ENCODE assay signal across 10 cellular contexts in genomic region chr2:196591004-196591403, GRCh38. TPM values are rescaled to one million over a fixed set of nuclear protein-coding genes. Genes with fewer than 3 reads are reported as not detected.
A peak's percentile ranks its signal among the peaks of the same experiment; 100 is the strongest.
DNase-seq lines count a peak whose midpoint lies in the region; ATAC-seq and TF ChIP-seq lines count a peak whose summit lies in the region.
"Had no signal": no experiment of that assay in that cellular context is flagged by ENCODE, and none has a peak within 500 bp of the region (broad histone marks: within the 10 kb centered on the region; RNA-seq: fewer than 3 reads in every experiment).

No MANE protein-coding gene starts in this region.

- no peak overlapping the region for H4K91ac ChIP-seq in IMR-90 (ENCODE audit: insufficient read depth, low read depth, low read length)
- H4K91ac ChIP-seq in trophoblast cell (ENCODE audit: low read depth, low read length) = no peak overlapping the region

- 90% methylated on average over 2 of the region's 8 CpGs; no CpG with 5 or more reads in 1 of the 2 experiments for WGBS in IMR-90 (ENCODE audit: extremely low coverage in 2 of 2, insufficient read length in 1 of 2), 2 experiments
- no CpG with 5 or more reads among the region's 8 CpGs for WGBS in trophoblast cell (ENCODE audit: extremely low coverage, insufficient coverage, insufficient read length)

- TF ChIP-seq POLR2A in IMR-90 (IDR thresholded peaks at IDR 0.05; ENCODE audit: low read depth, low read length) = no peak

- no peak overlapping the region for H3K4me2 ChIP-seq in IMR-90 (ENCODE audit: low read depth, low read length)
- no peak overlapping the region for H3K4me2 ChIP-seq in trophoblast cell (ENCODE audit: low read length)

- H3K14ac ChIP-seq in IMR-90 (replicated peaks; ENCODE audit: low read depth, low read length) (no peak overlapping the region), trophoblast cell (ENCODE audit: low read length) (no peak overlapping the region)

- H3K27ac ChIP-seq in IMR-90 (ENCODE audit: insufficient read depth, low read length) (no peak overlapping the region), layer of hippocampus (ENCODE audit: low read depth, low read length) (peak overlapping the region; percentile 92), trophoblast cell (ENCODE audit: low read depth, low read length) (no peak overlapping the region)
- H3K27ac ChIP-seq: SK-N-MC had no signal

- H3K9me3 ChIP-seq in IMR-90 (ENCODE audit: control insufficient read depth, insufficient read depth, low read length) (no peaks in the 10 kb centered on the region), trophoblast cell (ENCODE audit: insufficient read depth, low read depth, low read length) (no peaks in the 10 kb centered on the region)

- no TSS peak for BruUV-seq in IMR-90 (replicated peaks; lab: Mats Ljungman, UMichigan)

- H2BK12ac ChIP-seq in trophoblast cell (ENCODE audit: low read length) = peak overlapping the region; percentile 79

- H2BK5ac ChIP-seq in IMR-90 (ENCODE audit: low read depth, low read length, poor library complexity, severe bottlenecking) (no peak overlapping the region), trophoblast cell (ENCODE audit: low read depth, low read length, poor library complexity) (no peak overlapping the region)

- H4K8ac ChIP-seq in IMR-90 (ENCODE audit: low read depth in 2 of 2, low read length in 2 of 2) (no peak overlapping the region), trophoblast cell (ENCODE audit: low read depth, low read length) (no peak overlapping the region)

- H3K56ac ChIP-seq in IMR-90 (ENCODE audit: extremely low read depth, insufficient read depth, low read length) = no peak overlapping the region

- no peak for TF ChIP-seq CTCF in IMR-90 (conservative IDR thresholded peaks at IDR 0.05; ENCODE audit: low read depth, low read length)

- H2BK15ac ChIP-seq in IMR-90 (ENCODE audit: low read depth, low read length) = no peak overlapping the region

- no peak for TF ChIP-seq RAD21 in IMR-90 (IDR thresholded peaks at IDR 0.05; ENCODE audit: low read length)

- H3K36me3 ChIP-seq in IMR-90 (ENCODE audit: control insufficient read depth, insufficient read depth, low read length) (no peaks in the 10 kb centered on the region), trophoblast cell (ENCODE audit: control insufficient read depth in 1 of 2, insufficient read depth in 2 of 2, low read length in 2 of 2) (no peaks in the 10 kb centered on the region)

- CTCF ChIA-PET in IMR-90 (lab: Yijun Ruan, JAX) = interaction anchor here (2.6 kb wide), 1 partner anchor 10 kb away, joined by 15 read pairs; no protein-coding TSS in a partner anchor

- peaks cover 7% of the 10 kb centered on the region for H3K79me2 ChIP-seq in trophoblast cell (ENCODE audit: control insufficient read depth, insufficient read depth, low read length, poor library complexity)

- H2BK120ac ChIP-seq in IMR-90 (ENCODE audit: low read depth, low read length) = no peak overlapping the region
- H2BK120ac ChIP-seq in trophoblast cell (ENCODE audit: insufficient read depth, low read length, poor library complexity) = no peak overlapping the region

- H3K23ac ChIP-seq in IMR-90 (ENCODE audit: low read depth, low read length) = no peak overlapping the region
- H3K23ac ChIP-seq in trophoblast cell (ENCODE audit: low read length) = no peak overlapping the region

- H3K4me3 ChIP-seq in IMR-90 (ENCODE audit: insufficient read depth, low read depth, low read length) (no peak overlapping the region), trophoblast cell (ENCODE audit: low read depth, low read length) (no peak overlapping the region)
- H3K4me3 ChIP-seq: SK-N-MC had no signal

- no peak overlapping the region for H4K12ac ChIP-seq in trophoblast cell (ENCODE audit: low read depth, low read length)

- no peaks in the 10 kb centered on the region for H4K20me1 ChIP-seq in IMR-90 (ENCODE audit: insufficient read depth, low read length)

- intact Hi-C loops in IMR-90 (cut with micrococcal nuclease) = loop anchor here (5.0 kb wide), 2 partner anchors 166 to 294 kb away; no protein-coding TSS in a partner anchor

- H2AK5ac ChIP-seq in IMR-90 (ENCODE audit: low read depth, low read length) (no peak overlapping the region), trophoblast cell (ENCODE audit: low read length) (no peak overlapping the region)

- no peaks in the 10 kb centered on the region for H3K4me1 ChIP-seq in IMR-90 (ENCODE audit: control insufficient read depth, insufficient read depth, low read length)
- peaks cover 2 to 12% of the 10 kb centered on the region in 2 experiments for H3K4me1 ChIP-seq in trophoblast cell (ENCODE audit: control insufficient read depth in 1 of 2, insufficient read depth in 2 of 2, low read length in 2 of 2)

- no peak overlapping the region for H3K9ac ChIP-seq in IMR-90 (ENCODE audit: low read depth, low read length)
- H3K9ac ChIP-seq in trophoblast cell (ENCODE audit: low read length) = no peak overlapping the region

- H2AFZ ChIP-seq in IMR-90 (replicated peaks; ENCODE audit: low read length, poor library complexity) (no peak overlapping the region), trophoblast cell (ENCODE audit: insufficient read depth, low read length, poor library complexity) (no peak overlapping the region)

- H2BK20ac ChIP-seq in IMR-90 (ENCODE audit: low read depth, low read length) = no peak overlapping the region; the same call in 1 of the 2 replicates

- no peak overlapping the region for H2AK9ac ChIP-seq in IMR-90 (replicated peaks; ENCODE audit: low read depth, low read length, poor library complexity)

- no peak overlapping the region for H4K5ac ChIP-seq in IMR-90 (ENCODE audit: low read depth, low read length)

- no peak for ATAC-seq in IMR-90 (ENCODE audit: low read depth)
- ATAC-seq in GM19328 (IDR thresholded peaks at IDR 0.05; ENCODE audit: unreplicated experiment) = no peak

- in situ Hi-C loops in IMR-90 (cut with MboI; ENCODE audit: low sequenced_read_pairs) = no loop called here

- DNase-seq in IMR-90 (no peak), RPMI7951 (ENCODE audit: low read depth) (peak; percentile 50), trophoblast cell (no peak), DMS79 treated with DMSO at 0.1 percent for 48 hours (lab: John Stamatoyannopoulos, UW) (no peak), NCI-H774 (lab: John Stamatoyannopoulos, UW) (no peak)
- DNase-seq: CD4-positive, alpha-beta T cell; KG1 had no signal

- H3K79me1 ChIP-seq in IMR-90 (ENCODE audit: low read depth in 1 of 2, low read length in 2 of 2) (peaks cover 0 to 10% of the 10 kb centered on the region in 2 experiments; a peak in 3 of 4 replicates), trophoblast cell (ENCODE audit: low read length) (peaks cover 11% of the 10 kb centered on the region)

- H3K18ac ChIP-seq in IMR-90 (ENCODE audit: low read depth, low read length) (no peak overlapping the region), trophoblast cell (ENCODE audit: low read length) (no peak overlapping the region)

- no peak overlapping the region for H3K4ac ChIP-seq in IMR-90 (ENCODE audit: low read depth, low read length)
- H3K4ac ChIP-seq in trophoblast cell (ENCODE audit: low read depth, low read length) = peak overlapping the region; percentile 67

- no peaks in the 10 kb centered on the region for H3K27me3 ChIP-seq in IMR-90 (ENCODE audit: control insufficient read depth, insufficient read depth, low read length)
- H3K27me3 ChIP-seq in layer of hippocampus (ENCODE audit: control insufficient read depth, insufficient read depth, low read length) = no peaks in the 10 kb centered on the region
- H3K27me3 ChIP-seq in trophoblast cell (ENCODE audit: insufficient read depth, low read length) = no peaks in the 10 kb centered on the region

- dilution Hi-C loops in IMR-90 (cut with HindIII; ENCODE audit: low sequenced_read_pairs, unreplicated experiment) = no loop called here

- H3K9me1 ChIP-seq in IMR-90 (ENCODE audit: insufficient read depth, low read length) = peaks cover 6% of the 10 kb centered on the region

- POLR2A ChIA-PET in IMR-90 (lab: Charles Lee; ENCODE audit: unreplicated experiment) = no interaction called here

TF ChIP-seq in IMR-90, 13 proteins besides CTCF, POLR2A, EP300 and RAD21:
- TF ChIP-seq RCOR1 (IDR thresholded peaks at IDR 0.05; ENCODE audit: insufficient replicate concordance, low read length) (no peak), CEBPB (IDR thresholded peaks at IDR 0.05; ENCODE audit: low read depth, low read length) (0 out of 2 replicates have a peak, but pooled peaks have one; percentile 17)

RNA-seq across cellular contexts. Expression of gene HECW2, which starts 2.4 kb away (rescaled TPM):
- total RNA-seq in IMR-90 (2012; rRNA removed) = 4.7 and 6.9 TPM in 2 replicates
- 1.5 TPM in 2 replicates for polyA plus RNA-seq in IMR-90 (2012; rRNA removed)
- 0.29 and 0.46 TPM in 2 replicates for polyA plus RNA-seq in IMR-90 (2012; cell fraction: cytosol; rRNA removed)
- polyA plus RNA-seq in IMR-90 (2012; cell fraction: nucleus; rRNA removed; ENCODE audit: low replicate concordance) = 1.7 and 3.4 TPM in 2 replicates
- 9.7 and 11.4 TPM in 2 replicates for total RNA-seq in RPMI7951 (2014; rRNA removed; shearing (Covaris generic))
- 5.5 and 6.3 TPM in 2 replicates for polyA plus RNA-seq in trophoblast cell (2013)

RNA-seq across cellular contexts. Expression of gene CCDC150, which starts 48.5 kb away (rescaled TPM):
- total RNA-seq in IMR-90 (2012; rRNA removed) = 3.8 and 6.9 TPM in 2 replicates
- 3.3 and 4.3 TPM in 2 replicates for polyA plus RNA-seq in IMR-90 (2012; rRNA removed)
- 0.08 and 0.16 TPM in 2 replicates for polyA plus RNA-seq in IMR-90 (2012; cell fraction: cytosol; rRNA removed)
- 1.6 and 13.3 TPM in 2 replicates for polyA plus RNA-seq in IMR-90 (2012; cell fraction: nucleus; rRNA removed; ENCODE audit: low replicate concordance)
- 11.7 and 13.6 TPM in 2 replicates for total RNA-seq in RPMI7951 (2014; rRNA removed; shearing (Covaris generic))
- polyA plus RNA-seq in trophoblast cell (2013) = 7.1 and 7.3 TPM in 2 replicates
